3 cellular contexts compared by ENCODE assay signal in the genomic region with DNA sequence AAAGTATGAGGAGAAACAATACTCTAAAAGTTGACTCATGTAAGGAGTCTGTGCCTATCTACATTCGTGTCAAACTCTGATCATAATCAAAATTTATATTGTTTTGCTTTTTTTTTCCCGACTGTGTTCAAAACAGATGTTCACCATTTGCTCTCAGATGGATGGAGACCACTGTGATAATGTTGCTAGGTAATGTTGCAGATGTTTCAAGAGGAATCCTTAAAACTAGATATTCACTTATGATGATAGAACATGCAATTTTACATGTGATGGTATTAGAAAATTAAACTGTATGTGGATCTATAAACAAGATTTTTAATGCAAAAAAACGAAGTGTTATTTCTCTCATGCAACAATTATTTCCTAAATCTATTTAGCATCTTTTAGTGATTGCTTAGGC.
TF ChIP-seq lines count a peak whose summit lies in the region.

No MANE protein-coding gene starts in this region.

TF ChIP-seq in SK-N-SH, 30 proteins besides CTCF, POLR2A, EP300 and RAD21 (continued from another document):
- TF ChIP-seq, protein P1, sequence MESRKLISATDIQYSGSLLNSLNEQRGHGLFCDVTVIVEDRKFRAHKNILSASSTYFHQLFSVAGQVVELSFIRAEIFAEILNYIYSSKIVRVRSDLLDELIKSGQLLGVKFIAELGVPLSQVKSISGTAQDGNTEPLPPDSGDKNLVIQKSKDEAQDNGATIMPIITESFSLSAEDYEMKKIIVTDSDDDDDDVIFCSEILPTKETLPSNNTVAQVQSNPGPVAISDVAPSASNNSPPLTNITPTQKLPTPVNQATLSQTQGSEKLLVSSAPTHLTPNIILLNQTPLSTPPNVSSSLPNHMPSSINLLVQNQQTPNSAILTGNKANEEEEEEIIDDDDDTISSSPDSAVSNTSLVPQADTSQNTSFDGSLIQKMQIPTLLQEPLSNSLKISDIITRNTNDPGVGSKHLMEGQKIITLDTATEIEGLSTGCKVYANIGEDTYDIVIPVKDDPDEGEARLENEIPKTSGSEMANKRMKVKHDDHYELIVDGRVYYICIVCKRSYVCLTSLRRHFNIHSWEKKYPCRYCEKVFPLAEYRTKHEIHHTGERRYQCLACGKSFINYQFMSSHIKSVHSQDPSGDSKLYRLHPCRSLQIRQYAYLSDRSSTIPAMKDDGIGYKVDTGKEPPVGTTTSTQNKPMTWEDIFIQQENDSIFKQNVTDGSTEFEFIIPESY (IDR thresholded peaks at IDR 0.05; ENCODE audit: borderline replicate concordance, low read depth): no peak

TF ChIP-seq in SK-N-SH treated with all-trans-retinoic acid at 6 μM for 48 hours, 23 proteins besides CTCF, POLR2A, EP300 and RAD21 (continued from another document):
- TF ChIP-seq TCF4 (CRISPR knock-in tag; IDR thresholded peaks at IDR 0.05; ENCODE audit: borderline replicate concordance): peak; percentile 72
- no peak for TF ChIP-seq SNAI2 (CRISPR knock-in tag; IDR thresholded peaks at IDR 0.05)
- TF ChIP-seq, protein P2, sequence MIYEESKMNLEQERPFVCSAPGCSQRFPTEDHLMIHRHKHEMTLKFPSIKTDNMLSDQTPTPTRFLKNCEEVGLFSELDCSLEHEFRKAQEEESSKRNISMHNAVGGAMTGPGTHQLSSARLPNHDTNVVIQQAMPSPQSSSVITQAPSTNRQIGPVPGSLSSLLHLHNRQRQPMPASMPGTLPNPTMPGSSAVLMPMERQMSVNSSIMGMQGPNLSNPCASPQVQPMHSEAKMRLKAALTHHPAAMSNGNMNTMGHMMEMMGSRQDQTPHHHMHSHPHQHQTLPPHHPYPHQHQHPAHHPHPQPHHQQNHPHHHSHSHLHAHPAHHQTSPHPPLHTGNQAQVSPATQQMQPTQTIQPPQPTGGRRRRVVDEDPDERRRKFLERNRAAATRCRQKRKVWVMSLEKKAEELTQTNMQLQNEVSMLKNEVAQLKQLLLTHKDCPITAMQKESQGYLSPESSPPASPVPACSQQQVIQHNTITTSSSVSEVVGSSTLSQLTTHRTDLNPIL (CRISPR knock-in tag; IDR thresholded peaks at IDR 0.05; ENCODE audit: low read depth): no peak
- no peak for TF ChIP-seq ISL1 (CRISPR knock-in tag; IDR thresholded peaks at IDR 0.05)

TF ChIP-seq in K562, 482 proteins besides CTCF, POLR2A, EP300 and RAD21 (continued from another document):
- no peak for TF ChIP-seq ZKSCAN1 (IDR thresholded peaks at IDR 0.05; ENCODE audit: low read depth, low read length)
- TF ChIP-seq PHTF2 (CRISPR knock-in tag; IDR thresholded peaks at IDR 0.05): no peak
- TF ChIP-seq TEAD2 (tag; IDR thresholded peaks at IDR 0.05): no peak
- no peak for TF ChIP-seq FOXJ2 (tag; IDR thresholded peaks at IDR 0.05)
- TF ChIP-seq FOXO4 (CRISPR knock-in tag; IDR thresholded peaks at IDR 0.05): no peak
- no peak for TF ChIP-seq PML (IDR thresholded peaks at IDR 0.05; ENCODE audit: low read length)
- no peak for TF ChIP-seq ZBTB1 (CRISPR knock-in tag; IDR thresholded peaks at IDR 0.05; ENCODE audit: borderline replicate concordance, low read depth)
- no peak for TF ChIP-seq ILF3 (IDR thresholded peaks at IDR 0.05; ENCODE audit: borderline replicate concordance)
TF ChIP-seq in K562: peak in this region for 0.
